ENCODE assay signal across 8 cellular contexts in the genomic region with DNA sequence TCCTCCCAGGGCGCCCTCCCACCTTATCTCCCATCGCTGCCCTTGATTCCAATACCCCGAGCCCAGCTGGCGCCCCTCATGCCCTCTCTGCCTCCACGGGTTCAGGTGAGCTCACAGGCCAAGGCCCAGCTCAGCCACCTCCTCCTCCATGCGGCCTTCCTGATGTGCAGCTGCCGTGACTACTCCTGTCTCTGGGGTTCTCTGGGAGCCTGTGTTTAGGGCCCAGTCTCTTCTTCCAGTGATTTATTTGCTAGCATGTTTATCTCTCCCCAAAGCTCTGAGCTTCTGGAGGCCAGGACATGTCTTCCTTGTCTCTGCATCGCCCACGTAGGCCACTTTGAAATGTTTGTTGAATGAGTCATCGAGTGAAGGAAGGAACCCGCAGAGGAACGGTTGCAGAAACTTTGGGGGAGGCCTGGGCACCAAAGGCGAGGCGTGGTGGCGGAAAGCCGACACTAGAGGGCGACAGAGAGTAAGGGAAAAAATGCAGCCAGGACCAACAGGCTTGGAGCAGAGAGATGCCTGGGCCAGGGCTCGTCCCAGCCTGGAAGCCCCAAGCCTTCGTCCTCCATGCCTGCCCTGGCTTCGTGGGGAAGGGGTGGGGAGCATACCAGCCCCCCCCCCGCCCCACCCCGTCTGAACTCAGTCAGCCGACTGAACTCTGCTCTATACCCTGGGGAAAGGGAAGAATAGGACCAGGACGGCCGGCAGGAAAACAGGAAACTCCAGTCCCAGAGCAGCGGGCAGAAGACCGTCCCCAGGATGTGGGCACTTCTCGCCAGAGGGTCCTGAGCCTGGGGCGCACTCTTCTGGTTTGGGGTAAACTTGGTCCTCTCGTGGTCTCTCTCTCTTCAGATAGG. TPM values are rescaled to one million over a fixed set of nuclear protein-coding genes. Genes with fewer than 3 reads are reported as not detected.
DNase-seq lines count a peak whose midpoint lies in the region; ATAC-seq and TF ChIP-seq lines count a peak whose summit lies in the region.

No MANE protein-coding gene starts in this region.

- WGBS in lower leg skin, 2 donors: 10% methylated on average over 30 of the region's 30 CpGs

- peak; percentile 72 for ATAC-seq in GM18867 (IDR thresholded peaks at IDR 0.05; ENCODE audit: unreplicated experiment)
- peak; percentile 84 for ATAC-seq in HG03159 (IDR thresholded peaks at IDR 0.05; ENCODE audit: unreplicated experiment)

- DNase-seq in AG10803 (ENCODE audit: low read depth) (peak; percentile 98), NCI-H460 (ENCODE audit: extremely low read depth, low read depth) (peak; percentile 94), dermis blood vessel endothelial cell (peak; percentile 98), lower leg skin (ENCODE audit: low spot score in 2 of 2) (peak; percentile 95 to 99)
- DNase-seq in activated CD4-positive, alpha-beta T cell treated with anti-CD3 and anti-CD28 coated beads, Interleukin-2, amount 50 U/mL, for 1 hour: peak; percentile 82
- DNase-seq in stimulated activated CD4-positive, alpha-beta T cell treated with anti-CD3 and anti-CD28 coated beads, Interleukin-4, amount 100 ng/mL, for 24 hours: peak; percentile 91

- intact Hi-C loops in lower leg skin (cut with DNase I; ENCODE audit: low total_unique reads): no loop called here

- TF ChIP-seq POLR2A in lower leg skin (IDR thresholded peaks at IDR 0.05): no peak

- H3K4me3 ChIP-seq in AG10803 (ENCODE audit: low read length) (peak overlapping the region; percentile 54), lower leg skin (ENCODE audit: low read depth, poor library complexity, severe bottlenecking) (no peak overlapping the region)

- TF ChIP-seq CTCF in AG10803 (conservative IDR thresholded peaks at IDR 0.05; ENCODE audit: low read length) (peak; percentile 96), lower leg skin (IDR thresholded peaks at IDR 0.05) (peak in 1 of 3 donors; percentile 99)

RNA-seq across cellular contexts. Expression of gene HSPB1, which starts 10.9 kb away (rescaled TPM):
- total RNA-seq in NCI-H460 (2014; rRNA removed; shearing (Covaris generic)): 24.9 and 26.3 TPM in 2 replicates
- polyA plus RNA-seq in NCI-H460 (2014; cell fraction: nucleus; rRNA removed): 23.8 and 48.8 TPM in 2 replicates
- 109 and 120 TPM in 2 replicates for total RNA-seq in dermis blood vessel endothelial cell
- total RNA-seq in lower leg skin: 1,000 to 10,000 TPM; 1,628 to 3,756 (median 2,658) TPM

Comparison
In these comparisons a context has a peak if more than half of its experiments do, and no peak if none do; other contexts are left out.
1. RNA of gene HSPB1, which starts 10.9 kb away (total RNA-seq): 1,628 to 3,756 TPM in lower leg skin; 109 to 120 TPM in dermis blood vessel endothelial cell and 24.9 to 26.3 TPM in NCI-H460; every median in the first group is over 10 times any median in the second.
2. Peak in every context shown above with its lines, with median percentiles within 50 percentile points of each other: DNase-seq.